ENCODE assay signal across 8 cellular contexts in the genomic region with DNA sequence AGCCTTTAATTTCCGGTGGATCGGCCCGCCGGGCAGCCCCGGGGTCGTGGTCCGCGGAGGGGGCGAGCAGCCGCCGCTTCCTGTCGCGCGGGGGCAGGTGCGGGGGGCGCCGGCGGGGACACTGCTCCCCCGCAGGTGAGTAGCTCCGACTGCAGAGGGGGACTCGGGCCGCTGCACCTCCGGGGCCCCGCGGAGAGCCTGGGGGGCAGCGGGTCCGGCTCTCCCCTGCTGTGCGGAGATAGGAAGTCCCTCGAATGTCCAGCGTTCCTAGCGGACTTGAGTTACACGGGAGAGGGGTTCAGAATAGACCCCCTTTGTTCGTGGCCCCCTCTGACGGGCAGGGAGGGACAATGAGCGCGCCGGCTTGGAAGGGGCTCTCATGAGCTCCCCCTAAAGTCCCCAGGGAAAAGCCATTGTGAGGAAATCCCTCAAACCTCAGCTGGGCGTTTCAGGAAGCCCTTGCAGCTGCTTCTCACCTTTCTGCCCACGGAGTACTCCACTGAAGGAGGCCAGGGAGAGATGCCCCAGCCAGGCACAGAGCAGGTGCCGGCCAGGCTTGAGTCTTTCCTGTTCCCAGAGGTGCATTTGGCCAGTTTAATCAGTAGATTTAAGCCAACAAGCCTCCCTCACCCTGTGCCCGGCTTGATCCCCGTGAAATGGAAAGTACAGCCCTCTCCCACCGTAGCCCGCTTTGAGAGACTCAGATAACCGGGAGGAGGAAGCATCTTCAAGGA. TPM values are rescaled to one million over a fixed set of nuclear protein-coding genes. Genes with fewer than 3 reads are reported as not detected.
A peak's percentile ranks its signal among the peaks of the same experiment; 100 is the strongest.
DNase-seq lines count a peak whose midpoint lies in the region; TF ChIP-seq lines count a peak whose summit lies in the region.

No MANE protein-coding gene starts in this region.

- H3K27ac ChIP-seq in mesenchymal stem cell (ENCODE audit: low read length, poor library complexity, severe bottlenecking) (no peak overlapping the region), urinary bladder (ENCODE audit: low read depth) (no peak overlapping the region)

- H2BK12ac ChIP-seq in mesenchymal stem cell (ENCODE audit: low read length in 2 of 2), result peak overlapping the region in 1 of 2 experiments; percentile 38

- WGBS in mesenchymal stem cell, result 4% methylated on average over 45 of the region's 45 CpGs
- 4% methylated on average over 45 of the region's 45 CpGs for WGBS in urinary bladder

- H3K4me2 ChIP-seq in mesenchymal stem cell (ENCODE audit: low read length, poor library complexity, severe bottlenecking), result peak overlapping the region; percentile 93

- H3K79me1 ChIP-seq in mesenchymal stem cell (replicated peaks; ENCODE audit: low read length, poor library complexity, severe bottlenecking), result peaks cover 33% of the 10 kb centered on the region

- peak overlapping the region; percentile 63 to 64 for H3K18ac ChIP-seq in mesenchymal stem cell (ENCODE audit: low read depth in 1 of 2, low read length in 2 of 2)

- peak overlapping the region in 1 of 2 experiments; percentile 62 for H3K4ac ChIP-seq in mesenchymal stem cell (ENCODE audit: low read depth in 1 of 2, low read length in 2 of 2)

- H2AFZ ChIP-seq in mesenchymal stem cell (ENCODE audit: low read depth, low read length), result no peak overlapping the region

- H3K23ac ChIP-seq in mesenchymal stem cell (ENCODE audit: low read length in 2 of 2), result peak overlapping the region in 1 of 2 experiments; percentile 67

- H3K36me3 ChIP-seq in mesenchymal stem cell (ENCODE audit: control insufficient read depth in 1 of 2, insufficient read depth in 2 of 2, low read depth in 1 of 2, low read length in 2 of 2), result peaks cover 0 to 15% of the 10 kb centered on the region in 2 experiments
- H3K36me3 ChIP-seq in urinary bladder (ENCODE audit: insufficient read depth), result no peaks in the 10 kb centered on the region

- in situ Hi-C loops in astrocyte of the cerebellum (cut with HindIII; ENCODE audit: low sequenced_read_pairs), result no loop called here

- peak overlapping the region in 1 of 2 experiments; percentile 19 for H3K14ac ChIP-seq in mesenchymal stem cell (ENCODE audit: low read length in 2 of 2)

- TF ChIP-seq CTCF in astrocyte of the cerebellum (IDR thresholded peaks at IDR 0.05; ENCODE audit: low read depth, low read length, missing control alignments), result peak; percentile 2

- H3K4me3 ChIP-seq in astrocyte of the cerebellum (ENCODE audit: low read depth, low read length), result peak overlapping the region; percentile 16
- H3K4me3 ChIP-seq in mesenchymal stem cell (ENCODE audit: insufficient read depth in 1 of 2, low read depth in 1 of 2, low read length in 2 of 2), result peak overlapping the region; percentile 62 to 63
- H3K4me3 ChIP-seq in urinary bladder (ENCODE audit: low read depth, low read length), result peak overlapping the region; percentile 50

- H4K91ac ChIP-seq in mesenchymal stem cell (ENCODE audit: low read length), result peak overlapping the region; percentile 55

- peaks cover 39 to 70% of the 10 kb centered on the region in 2 experiments for H3K27me3 ChIP-seq in mesenchymal stem cell (ENCODE audit: control insufficient read depth in 1 of 2, insufficient read depth in 1 of 2, low read length in 2 of 2)

- H2BK15ac ChIP-seq in mesenchymal stem cell (ENCODE audit: low read depth, poor library complexity, severe bottlenecking), result peak overlapping the region; percentile 89

- no peak overlapping the region for H2AK5ac ChIP-seq in mesenchymal stem cell (ENCODE audit: low read length, severe bottlenecking)

- peak; percentile 45 for DNase-seq in NCI-H510A treated with DMSO at 0.1 percent for 48 hours (lab: John Stamatoyannopoulos, UW)
- DNase-seq in NCI-H510A (lab: John Stamatoyannopoulos, UW), result no peak
- DNase-seq in NCI-H345 treated with DMSO at 0.1 percent for 48 hours (lab: John Stamatoyannopoulos, UW; ENCODE audit: unreplicated experiment), result peak; percentile 59
- DNase-seq in astrocyte of the cerebellum (ENCODE audit: low read depth), result no peak
- peak; percentile 75 for DNase-seq in mesenchymal stem cell
- DNase-seq in dedifferentiated amniotic fluid mesenchymal stem cell (ENCODE audit: extremely low spot score), result no peak
- DNase-seq in CD1c-positive myeloid dendritic cell (ENCODE audit: extremely low spot score), result no peak

- H2BK120ac ChIP-seq in mesenchymal stem cell (ENCODE audit: low read depth, low read length), result peak overlapping the region; percentile 90

- no peak overlapping the region for H3K9ac ChIP-seq in mesenchymal stem cell (ENCODE audit: low read length)

- H3K9me3 ChIP-seq in mesenchymal stem cell (ENCODE audit: control insufficient read depth, low read length), result no peaks in the 10 kb centered on the region

- no peak overlapping the region for H2BK5ac ChIP-seq in mesenchymal stem cell (ENCODE audit: low read depth, low read length, poor library complexity, severe bottlenecking)

- peak overlapping the region; percentile 42 for H4K8ac ChIP-seq in mesenchymal stem cell (ENCODE audit: low read length)

- H3K4me1 ChIP-seq in mesenchymal stem cell (ENCODE audit: control insufficient read depth, insufficient read depth, low read depth, low read length), result peaks cover 29% of the 10 kb centered on the region
- no peaks in the 10 kb centered on the region for H3K4me1 ChIP-seq in urinary bladder (ENCODE audit: insufficient read depth)

RNA-seq across cellular contexts. Expression of gene PDE9A, which starts 0.9 kb away (rescaled TPM):
- polyA plus RNA-seq in mesenchymal stem cell (2013, experiment 1 of 2), result 24.7 TPM
- polyA plus RNA-seq in mesenchymal stem cell (2013, experiment 2 of 2), result 24.2 TPM
- 13.5 TPM for total RNA-seq in urinary bladder
- 33.2 TPM for polyA plus RNA-seq in urinary bladder

Comparison
In these comparisons a context has a peak if more than half of its experiments do, and no peak if none do; other contexts are left out.
1. DNase-seq: peak in NCI-H510A treated with DMSO at 0.1 percent for 48 hours (single experiment), NCI-H345 treated with DMSO at 0.1 percent for 48 hours (single experiment) and mesenchymal stem cell (single experiment); none in NCI-H510A (single experiment), astrocyte of the cerebellum (single experiment), dedifferentiated amniotic fluid mesenchymal stem cell (single experiment) and CD1c-positive myeloid dendritic cell (single experiment).
2. Peak in every context shown above with its lines, with median percentiles within 50 percentile points of each other: H3K4me3 ChIP-seq.